Comparison of ENCODE assay signal across 1 cellular context in the genomic region with DNA sequence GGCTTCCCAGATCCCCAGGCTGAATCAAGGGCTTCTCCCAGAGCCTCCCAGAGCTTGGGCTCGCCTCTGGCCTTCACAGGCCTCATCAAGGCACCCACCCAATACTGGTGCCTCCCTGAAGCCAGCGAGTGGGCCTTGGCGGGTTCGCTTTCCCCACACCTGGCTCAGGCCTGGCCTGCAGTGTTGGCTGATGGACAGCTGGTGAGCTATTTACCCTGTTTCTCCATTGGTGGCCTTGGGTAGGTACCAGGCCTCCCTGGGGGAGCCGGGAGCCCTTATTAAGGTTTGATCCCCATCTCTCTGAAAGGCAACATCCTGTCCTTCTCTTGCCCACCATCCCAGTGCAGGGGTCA.
TF ChIP-seq lines count a peak whose summit lies in the region.

No MANE protein-coding gene starts in this region.

TF ChIP-seq in HepG2, 621 proteins besides CTCF, POLR2A, EP300 and RAD21:
- TF ChIP-seq SYNCRIP (IDR thresholded peaks at IDR 0.05; ENCODE audit: insufficient read depth, low read depth, low read length) = no peak
- no peak for TF ChIP-seq RNF2 (conservative IDR thresholded peaks at IDR 0.05; ENCODE audit: low read depth)
- no peak for TF ChIP-seq MATR3 (CRISPR knock-in tag; IDR thresholded peaks at IDR 0.05)
- TF ChIP-seq, protein P1, sequence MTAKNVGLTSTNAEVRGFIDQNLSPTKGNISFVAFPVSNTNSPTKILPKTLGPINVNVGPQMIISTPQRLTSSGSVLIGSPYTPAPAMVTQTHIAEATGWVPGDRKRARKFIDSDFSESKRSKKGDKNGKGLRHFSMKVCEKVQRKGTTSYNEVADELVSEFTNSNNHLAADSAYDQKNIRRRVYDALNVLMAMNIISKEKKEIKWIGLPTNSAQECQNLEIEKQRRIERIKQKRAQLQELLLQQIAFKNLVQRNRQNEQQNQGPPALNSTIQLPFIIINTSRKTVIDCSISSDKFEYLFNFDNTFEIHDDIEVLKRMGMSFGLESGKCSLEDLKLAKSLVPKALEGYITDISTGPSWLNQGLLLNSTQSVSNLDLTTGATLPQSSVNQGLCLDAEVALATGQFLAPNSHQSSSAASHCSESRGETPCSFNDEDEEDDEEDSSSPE (CRISPR knock-in tag; IDR thresholded peaks at IDR 0.05) = no peak
- no peak for TF ChIP-seq ZIK1 (CRISPR knock-in tag; IDR thresholded peaks at IDR 0.05; ENCODE audit: borderline replicate concordance, low read depth)
TF ChIP-seq in HepG2: peak in this region for 0.
